9 cellular contexts compared by ENCODE assay signal in genomic region chr2:218879881-218880748, GRCh38. TPM values are rescaled to one million over a fixed set of nuclear protein-coding genes. Genes with fewer than 3 reads are reported as not detected.
DNase-seq lines count a peak whose midpoint lies in the region; ATAC-seq, FAIRE-seq and TF ChIP-seq lines count a peak whose summit lies in the region.
"Had no signal": no experiment of that assay in that cellular context is flagged by ENCODE, and none has a peak within 500 bp of the region (broad histone marks: within the 10 kb centered on the region; RNA-seq: fewer than 3 reads in every experiment).

No MANE protein-coding gene starts in this region.

- H3K79me2 ChIP-seq in Loucy (ENCODE audit: insufficient read depth, low read length): no peaks in the 10 kb centered on the region

- intact Hi-C loops in right cardiac atrium (cut with DNase I): no loop called here

- DNase-seq in GM12891 (ENCODE audit: insufficient read length, low spot score) (peak; percentile 80), right cardiac atrium (peak in 2 of 3 donors; percentile 76 to 78), foreskin fibroblast (no peak), Kasumi-1 (lab: John Stamatoyannopoulos, UW) (no peak)
- peak; percentile 76 for DNase-seq in activated CD8-positive, alpha-beta memory T cell treated with anti-CD3 and anti-CD28 coated beads, Interleukin-2, amount 50 U/mL, for 1 hour (ENCODE audit: extremely low read depth)
- peak; percentile 60 to 71 (median 70) for DNase-seq in stimulated activated CD4-positive, alpha-beta T cell treated with anti-CD3 and anti-CD28 coated beads, TNF-alpha, amount 100 ng/mL, for 1 hour (ENCODE audit: low read depth in 3 of 3, low spot score in 1 of 3)

- no peak overlapping the region for H3K27ac ChIP-seq in right cardiac atrium (ENCODE audit: low read length)

- peaks cover 17% of the 10 kb centered on the region for H3K4me1 ChIP-seq in Loucy (ENCODE audit: insufficient read depth, low read length, poor library complexity, severe bottlenecking)
- H3K4me1 ChIP-seq in right cardiac atrium (ENCODE audit: control insufficient read depth, insufficient read depth, low read length): no peaks in the 10 kb centered on the region

- no peaks in the 10 kb centered on the region for H3K9me3 ChIP-seq in Loucy (ENCODE audit: insufficient read depth, low read depth, low read length)
- no peaks in the 10 kb centered on the region for H3K9me3 ChIP-seq in right cardiac atrium (ENCODE audit: control insufficient read depth, low read length)

- peak overlapping the region; percentile 40 for H3K4me3 ChIP-seq in Loucy (ENCODE audit: low read length, poor library complexity, severe bottlenecking)
- peak overlapping the region; percentile 5 for H3K4me3 ChIP-seq in right cardiac atrium (ENCODE audit: low read length)
- no peak overlapping the region for H3K4me3 ChIP-seq in foreskin fibroblast (ENCODE audit: low read depth in 1 of 2, low read length in 2 of 2)

- TF ChIP-seq CTCF in Loucy (conservative IDR thresholded peaks at IDR 0.05; ENCODE audit: low read length) (no peak), foreskin fibroblast (IDR thresholded peaks at IDR 0.05; ENCODE audit: low read depth, low read length) (no peak)

- ATAC-seq in GM21529 (IDR thresholded peaks at IDR 0.05; ENCODE audit: unreplicated experiment) (peak; percentile 72), right cardiac atrium (no peak)

- FAIRE-seq in GM12891 (lab: Jason Lieb, UNC): peak; percentile 97

- peak overlapping the region; percentile 46 for H3K4me2 ChIP-seq in Loucy (ENCODE audit: low read depth, low read length, poor library complexity, severe bottlenecking)

- H3K9ac ChIP-seq in Loucy (ENCODE audit: low read depth, low read length, poor library complexity, severe bottlenecking): no peak overlapping the region

- H4K20me1 ChIP-seq in Loucy (ENCODE audit: insufficient read depth, low read length, poor library complexity, severe bottlenecking): no peaks in the 10 kb centered on the region

- H3F3A ChIP-seq in Loucy (ENCODE audit: low read depth): no peaks in the 10 kb centered on the region

- 0 out of 2 replicates have a peak, but pooled peaks have one; percentile 23 for TF ChIP-seq POLR2A in GM12891 (IDR thresholded peaks at IDR 0.05; ENCODE audit: low read depth, low read length)

- no peak overlapping the region for H2AFZ ChIP-seq in Loucy (ENCODE audit: low read length)

- H3K9me2 ChIP-seq in Loucy (replicated peaks; ENCODE audit: low read depth, low read length): no peaks in the 10 kb centered on the region

- 3% methylated on average over 55 of the region's 55 CpGs for whole genome bisulfite sequencing in right cardiac atrium

- no peaks in the 10 kb centered on the region for H3K27me3 ChIP-seq in Loucy (ENCODE audit: insufficient read depth, low read length, poor library complexity, severe bottlenecking)
- H3K27me3 ChIP-seq in right cardiac atrium (ENCODE audit: control insufficient read depth, insufficient read depth): no peaks in the 10 kb centered on the region

- no peaks in the 10 kb centered on the region for H3K36me3 ChIP-seq in Loucy (ENCODE audit: insufficient read depth, low read length)

TF ChIP-seq in GM12891, 5 proteins besides CTCF, POLR2A, EP300 and RAD21:
- no peak for TF ChIP-seq SPI1 (IDR thresholded peaks at IDR 0.05; ENCODE audit: low read depth, low read length)
TF ChIP-seq in GM12891: peak in this region for 0.

RNA-seq across cellular contexts. Expression of gene WNT10A, which starts 0.5 kb away (rescaled TPM):
- 34.4 TPM for polyA plus RNA-seq in GM12891 (2012; ENCODE audit: low read depth, missing spikeins)
- total RNA-seq in right cardiac atrium: not detected
- polyA plus RNA-seq in right cardiac atrium: not detected

RNA-seq across cellular contexts. Expression of gene WNT6, which starts 20.5 kb away (rescaled TPM):
- polyA plus RNA-seq in GM12891 (2012; ENCODE audit: low read depth, missing spikeins): not detected
- total RNA-seq in right cardiac atrium: 1 to 10 TPM in 3 of 4 donors, under 1 TPM in 1; 0.86 to 2.1 (median 1.2) TPM
- polyA plus RNA-seq in right cardiac atrium: 1.7 TPM
- total RNA-seq: T-helper 2 cell treated with Interferon-gamma antibody and Interleukin-4, amounts not matched to agents 100 ng/mL and 5 ng/mL, for 36 hours had no signal

RNA-seq across cellular contexts. Expression of gene PRKAG3, which starts 48.5 kb away (rescaled TPM):
- not detected for polyA plus RNA-seq in GM12891 (2012; ENCODE audit: low read depth, missing spikeins)
- total RNA-seq in right cardiac atrium: under 1 TPM in 2 of 4 donors, not detected in 2; 0.14 to 0.15 TPM
- 0.07 TPM for polyA plus RNA-seq in right cardiac atrium
- total RNA-seq: T-helper 2 cell treated with Interferon-gamma antibody and Interleukin-4, amounts not matched to agents 100 ng/mL and 5 ng/mL, for 36 hours had no signal

Comparison
In these comparisons a context has a peak if more than half of its experiments do, and no peak if none do; other contexts are left out.
1. DNase-seq: peak in GM12891 (single experiment), activated CD8-positive, alpha-beta memory T cell treated with anti-CD3 and anti-CD28 coated beads, Interleukin-2, amount 50 U/mL, for 1 hour (single experiment), right cardiac atrium (2 of 3) and stimulated activated CD4-positive, alpha-beta T cell treated with anti-CD3 and anti-CD28 coated beads, TNF-alpha, amount 100 ng/mL, for 1 hour (3 of 3); none in foreskin fibroblast (0 of 2) and Kasumi-1 (0 of 2).
2. H3K4me3 ChIP-seq: peak in Loucy (single experiment) and right cardiac atrium (single experiment); none in foreskin fibroblast (0 of 2).